In the genomic region with DNA sequence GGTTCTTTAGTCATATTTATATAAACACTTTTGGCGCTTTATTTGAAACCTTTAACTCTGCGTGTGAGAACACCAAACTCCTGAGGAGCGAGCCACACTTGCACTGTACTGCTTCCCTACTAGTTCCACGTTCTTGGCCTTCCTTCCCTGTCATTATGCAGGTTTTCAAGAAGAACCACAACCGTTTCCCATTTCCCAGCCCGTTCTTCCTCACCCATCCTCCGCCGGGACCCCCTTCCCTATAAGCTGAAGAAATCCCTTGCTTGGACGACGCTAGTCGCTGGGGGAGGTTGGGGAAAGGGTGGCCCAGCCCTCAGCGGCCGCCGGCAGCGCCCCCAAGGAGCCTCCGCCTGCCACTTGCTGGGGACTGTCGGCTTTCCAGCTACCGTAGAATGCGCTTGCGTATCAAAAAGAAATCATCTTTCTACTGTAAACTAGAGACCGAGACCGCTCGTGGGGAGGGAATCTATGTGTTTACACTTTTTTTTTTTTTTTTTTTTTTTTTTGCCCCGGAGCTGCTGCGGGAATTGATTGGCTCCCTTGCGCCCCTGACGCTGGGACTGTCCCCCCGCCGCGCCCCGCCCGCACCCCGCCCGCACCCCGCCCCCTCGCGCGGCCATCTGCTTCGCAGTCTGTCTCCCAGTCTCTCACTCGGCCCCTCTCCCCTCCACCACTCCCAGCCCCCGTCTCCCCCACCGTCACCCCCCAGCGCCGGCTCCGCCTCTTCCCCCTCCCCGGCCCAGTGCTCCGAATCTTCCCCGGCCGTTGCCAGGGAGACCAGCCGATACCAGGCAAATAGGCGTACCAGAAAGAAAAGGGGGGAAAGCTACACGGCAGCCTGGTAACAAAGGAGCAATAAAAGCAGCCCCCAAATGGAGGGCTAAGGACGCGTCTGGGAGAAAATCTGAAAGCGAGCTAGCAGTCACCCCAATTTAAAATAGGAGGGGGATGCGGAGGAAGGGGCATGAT, we compare ENCODE assay signal across 8 cellular contexts. TPM values are rescaled to one million over a fixed set of nuclear protein-coding genes. Genes with fewer than 3 reads are reported as not detected.
DNase-seq lines count a peak whose midpoint lies in the region; ATAC-seq and TF ChIP-seq lines count a peak whose summit lies in the region.

No MANE protein-coding gene starts in this region.

- peak; percentile 8; the same call in 1 of the 2 replicates for TF ChIP-seq CTCF in AG09319 (IDR thresholded peaks at IDR 0.05; ENCODE audit: low read depth, low read length)
- peak; percentile 30 for TF ChIP-seq CTCF in GM13976 (IDR thresholded peaks at IDR 0.05; ENCODE audit: borderline replicate concordance, control extremely low read depth, extremely low read depth, insufficient read depth, missing control alignments)
- TF ChIP-seq CTCF in epithelial cell of esophagus (IDR thresholded peaks at IDR 0.05; ENCODE audit: insufficient read depth, low read depth, low read length, missing control alignments), result peak; percentile 13
- TF ChIP-seq CTCF in thoracic aorta (IDR thresholded peaks at IDR 0.05), result no peak

- ATAC-seq in thoracic aorta (ENCODE audit: insufficient number of reproducible peaks, low FRiP score, low read depth) (no peak), GM21717 (IDR thresholded peaks at IDR 0.05; ENCODE audit: unreplicated experiment) (no peak)

- H3K27me3 ChIP-seq in thoracic aorta (replicated peaks; ENCODE audit: insufficient read depth), result no peaks in the 10 kb centered on the region

- H3K36me3 ChIP-seq in thoracic aorta, result no peaks in the 10 kb centered on the region

- peaks cover 5 to 9% of the 10 kb centered on the region in 2 donors for H3K4me1 ChIP-seq in thoracic aorta (ENCODE audit: control insufficient read depth in 1 of 2, low read depth in 2 of 2)

- H3K27ac ChIP-seq in thoracic aorta, result peak overlapping the region; percentile 13 to 55

- no peaks in the 10 kb centered on the region for H3K9me3 ChIP-seq in thoracic aorta

- in situ Hi-C loops in GM13976 (cut with MboI; ENCODE audit: low sequenced_read_pairs, unreplicated experiment), result loop anchor here (5.0 to 10.0 kb wide), 2 partner anchors 100 to 208 kb away; no protein-coding TSS in a partner anchor

- DNase-seq in AG09319 (ENCODE audit: extremely low read depth, low read depth) (peak; percentile 82), GM13976 (ENCODE audit: low spot score) (peak; percentile 88), NCI-H1105 treated with DMSO at 0.1 percent for 48 hours (lab: John Stamatoyannopoulos, UW) (peak; percentile 93), SKM-1 (lab: John Stamatoyannopoulos, UW; ENCODE audit: unreplicated experiment) (peak; percentile 33), epithelial cell of esophagus (ENCODE audit: low read depth) (peak; percentile 59), lung microvascular endothelial cell (ENCODE audit: low read depth in 2 of 2) (peak; percentile 93 to 96), thoracic aorta (ENCODE audit: low spot score) (no peak)

- H3K4me3 ChIP-seq in epithelial cell of esophagus (ENCODE audit: low read length) (peak overlapping the region; percentile 94), thoracic aorta (peak overlapping the region; percentile 96)

RNA-seq across cellular contexts. Expression of gene MARCKS, which starts 2.3 kb away (rescaled TPM):
- total RNA-seq in lung microvascular endothelial cell (187 and 258 TPM in 2 replicates), thoracic aorta (10 to 100 TPM; 34.3 TPM)
